11 cellular contexts compared by ENCODE assay signal in the genomic region with DNA sequence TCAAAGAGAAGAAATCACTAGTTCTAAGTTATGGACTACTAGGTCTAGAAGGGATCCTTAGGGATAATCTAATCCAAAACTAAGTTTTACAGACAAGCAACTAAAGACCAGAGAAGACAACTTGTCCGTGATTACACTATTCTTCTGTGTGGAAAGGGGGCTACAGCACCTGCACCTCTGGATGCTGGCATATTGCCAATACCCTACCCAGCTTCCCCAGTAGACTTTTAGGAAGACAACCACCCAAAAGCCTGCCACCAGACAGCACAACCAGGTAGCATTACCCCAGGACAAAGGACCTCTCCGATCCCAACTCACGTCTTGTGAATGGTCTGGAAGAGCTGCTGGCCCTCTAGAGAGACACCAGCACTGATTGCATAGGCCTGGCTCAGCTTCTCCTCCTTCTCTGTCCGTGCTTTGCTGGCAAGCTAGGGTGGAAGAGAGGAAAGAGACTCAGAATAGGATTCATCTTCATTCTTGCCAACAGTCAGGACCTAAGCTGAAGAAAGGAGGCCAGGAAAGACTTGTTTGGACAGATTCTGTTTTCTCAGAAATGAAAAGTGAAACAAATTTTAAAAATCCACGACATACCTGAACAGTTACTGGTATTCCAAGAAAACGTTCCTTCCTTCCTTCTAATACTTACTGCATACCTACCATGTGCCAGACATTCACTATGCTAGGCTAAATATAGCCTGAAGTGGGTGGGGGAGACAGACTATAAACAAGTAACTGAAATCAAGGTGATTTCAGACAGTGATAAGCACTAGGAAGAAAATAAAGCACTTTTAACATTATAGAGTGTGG. TPM values are rescaled to one million over a fixed set of nuclear protein-coding genes. Genes with fewer than 3 reads are reported as not detected.
DNase-seq lines count a peak whose midpoint lies in the region; ATAC-seq and TF ChIP-seq lines count a peak whose summit lies in the region.
"Had no signal": no experiment of that assay in that cellular context is flagged by ENCODE, and none has a peak within 500 bp of the region (broad histone marks: within the 10 kb centered on the region; RNA-seq: fewer than 3 reads in every experiment).

No MANE protein-coding gene starts in this region.

- H2AFZ ChIP-seq in hepatocyte: no peak overlapping the region

- peaks cover 26% of the 10 kb centered on the region for H3K36me3 ChIP-seq in muscle layer of colon (ENCODE audit: insufficient read depth, low read length)
- no peaks in the 10 kb centered on the region for H3K36me3 ChIP-seq in uterus
- H3K36me3 ChIP-seq in hepatocyte (replicated peaks; ENCODE audit: insufficient read depth, low read depth): no peaks in the 10 kb centered on the region

- peak overlapping the region; percentile 37 for H3K9ac ChIP-seq in muscle layer of colon (ENCODE audit: low read length)

- 95% methylated on average over 6 of the region's 6 CpGs for WGBS in hepatocyte (ENCODE audit: low lambda C conversion rate, missing lambda C conversion rate)

- intact Hi-C loops in Right ventricle myocardium inferior (cut with DNase I): loop anchor here (5.0 to 10.0 kb wide), 2 partner anchors 33 to 95 kb away; a partner anchor contains a TSS
- intact Hi-C loops in cardiac septum (cut with DNase I): loop anchor here (5.0 kb wide), 2 partner anchors 33 to 98 kb away; a partner anchor contains a TSS
- intact Hi-C loops in uterus (cut with DNase I; ENCODE audit: low total_unique reads): no loop called here

- peaks cover 32% of the 10 kb centered on the region for H4K20me1 ChIP-seq in hepatocyte (ENCODE audit: insufficient read depth, poor library complexity, severe bottlenecking)

- ATAC-seq in Right ventricle myocardium inferior (peak; percentile 27), GM18873 (IDR thresholded peaks at IDR 0.05; ENCODE audit: low FRiP score, unreplicated experiment) (no peak)

- no peak for TF ChIP-seq POLR2A in uterus (IDR thresholded peaks at IDR 0.05)

- peak overlapping the region; percentile 26 for H3K4me3 ChIP-seq in coronary artery
- no peak overlapping the region for H3K4me3 ChIP-seq in muscle layer of colon (ENCODE audit: low read depth in 1 of 2, low read length in 2 of 2)
- no peak overlapping the region for H3K4me3 ChIP-seq in uterus
- no peak overlapping the region for H3K4me3 ChIP-seq in hepatocyte

- H3K9me3 ChIP-seq in muscle layer of colon (ENCODE audit: low read length): no peaks in the 10 kb centered on the region
- no peaks in the 10 kb centered on the region for H3K9me3 ChIP-seq in uterus
- no peaks in the 10 kb centered on the region for H3K9me3 ChIP-seq in hepatocyte (ENCODE audit: low read depth)

- TF ChIP-seq CTCF in coronary artery (IDR thresholded peaks at IDR 0.05) (no peak), uterus (IDR thresholded peaks at IDR 0.05) (no peak), hepatocyte (IDR thresholded peaks at IDR 0.05; ENCODE audit: poor library complexity) (no peak)

- H3K27me3 ChIP-seq in muscle layer of colon (ENCODE audit: control insufficient read depth in 1 of 2, insufficient read depth in 2 of 2, low read length in 2 of 2) (no peaks in the 10 kb centered on the region), uterus (no peaks in the 10 kb centered on the region), hepatocyte (no peaks in the 10 kb centered on the region)

- H3K27ac ChIP-seq in coronary artery: peak overlapping the region; percentile 0 to 15
- peak overlapping the region; percentile 17 for H3K27ac ChIP-seq in muscle layer of colon (ENCODE audit: low read depth, low read length)
- H3K27ac ChIP-seq in uterus: peak overlapping the region; percentile 10 to 56
- no peak overlapping the region for H3K27ac ChIP-seq in hepatocyte

- no peaks in the 10 kb centered on the region for H3K9me2 ChIP-seq in hepatocyte (replicated peaks; ENCODE audit: insufficient read depth)

- H3K79me2 ChIP-seq in hepatocyte: peaks cover 50% of the 10 kb centered on the region

- H3K4me2 ChIP-seq in hepatocyte: no peak overlapping the region

- H3K4me1 ChIP-seq in muscle layer of colon (ENCODE audit: insufficient read depth, low read length) (peaks cover 40% of the 10 kb centered on the region), uterus (peaks cover 0 to 11% of the 10 kb centered on the region in 2 donors), hepatocyte (ENCODE audit: insufficient read depth) (no peaks in the 10 kb centered on the region)

- no peak for DNase-seq in Right ventricle myocardium inferior (ENCODE audit: missing footprints)
- DNase-seq in cardiac septum (ENCODE audit: low spot score): no peak
- DNase-seq in coronary artery (ENCODE audit: low spot score): no peak
- DNase-seq in uterus: no peak
- no peak for DNase-seq in hepatocyte (ENCODE audit: low spot score)
- no peak for DNase-seq in NCI-H1105 treated with DMSO at 0.1 percent for 48 hours (lab: John Stamatoyannopoulos, UW)
- DNase-seq: activated effector memory CD4-positive, alpha-beta T cell treated with Interleukin-2 at 50 U/mL for 16 hours; foreskin melanocyte; NCI-H446 treated with DMSO at 0.1 percent for 48 hours had no signal

RNA-seq across cellular contexts. Expression of a gene that starts 25.3 kb away (rescaled TPM):
- total RNA-seq in Right ventricle myocardium inferior: 21.5 TPM
- total RNA-seq in cardiac septum: 12.4 TPM
- total RNA-seq in uterus: 10 to 100 TPM in 3 of 4 donors, 1 to 10 TPM in 1; 1.5 to 76.1 (median 49.8) TPM
- total RNA-seq in hepatocyte: 41.0 and 43.3 TPM in 2 replicates
- 27.8 and 33.4 TPM in 2 replicates for polyA plus RNA-seq in hepatocyte

RNA-seq across cellular contexts. Expression of a gene that starts 26.4 kb away (rescaled TPM):
- total RNA-seq in Right ventricle myocardium inferior: 47.6 TPM
- 39.2 TPM for total RNA-seq in cardiac septum
- 10 to 100 TPM; 24.5 to 49.8 (median 37.1) TPM for total RNA-seq in uterus
- 40.4 and 44.7 TPM in 2 replicates for total RNA-seq in hepatocyte
- 44.5 and 45.8 TPM in 2 replicates for polyA plus RNA-seq in hepatocyte

RNA-seq across cellular contexts. Expression of a gene that starts 30.5 kb away (rescaled TPM):
- 30.4 TPM for total RNA-seq in Right ventricle myocardium inferior
- 33.6 TPM for total RNA-seq in cardiac septum
- 10 to 100 TPM; 12.4 to 66.3 (median 33.8) TPM for total RNA-seq in uterus
- total RNA-seq in hepatocyte: 36.1 and 38.8 TPM in 2 replicates
- 132 and 140 TPM in 2 replicates for polyA plus RNA-seq in hepatocyte

RNA-seq across cellular contexts. Expression of a gene that starts 35.6 kb away (rescaled TPM):
- total RNA-seq in Right ventricle myocardium inferior: 0.68 TPM
- 0.51 TPM for total RNA-seq in cardiac septum
- total RNA-seq in uterus: 1 to 10 TPM; 1.3 to 9.7 (median 2.6) TPM
- 11.2 and 14.0 TPM in 2 replicates for total RNA-seq in hepatocyte
- 8.0 and 14.4 TPM in 2 replicates for polyA plus RNA-seq in hepatocyte
